In genomic region chr6:149319413-149319812, GRCh38 we compare ENCODE assay signal across 8 cellular contexts. TPM values are rescaled to one million over a fixed set of nuclear protein-coding genes. Genes with fewer than 3 reads are reported as not detected.
DNase-seq lines count a peak whose midpoint lies in the region; ATAC-seq and TF ChIP-seq lines count a peak whose summit lies in the region.

No MANE protein-coding gene starts in this region.

- intact Hi-C loops in left ventricle myocardium superior (cut with micrococcal nuclease), result no loop called here

- TF ChIP-seq CTCF in right atrium auricular region (IDR thresholded peaks at IDR 0.05), result no peak
- TF ChIP-seq CTCF in cardiac fibroblast (IDR thresholded peaks at IDR 0.05; ENCODE audit: low read depth, low read length), result no peak

- H3K36me3 ChIP-seq in right atrium auricular region (no peaks in the 10 kb centered on the region), mucosa of rectum (ENCODE audit: control insufficient read depth in 2 of 2, insufficient read depth in 2 of 2, low read length in 2 of 2) (no peaks in the 10 kb centered on the region)

- ATAC-seq in left ventricle myocardium superior (no peak), GM21367 (IDR thresholded peaks at IDR 0.05; ENCODE audit: unreplicated experiment) (no peak)

- DNase-seq in right atrium auricular region (ENCODE audit: low spot score) (no peak), left ventricle myocardium superior (no peak), cardiac fibroblast (ENCODE audit: low read depth in 2 of 2) (peak in 1 of 2 donors; percentile 34), epidermal melanocyte (ENCODE audit: insufficient read length, low spot score) (no peak), 8988T (no peak)
- DNase-seq in stimulated activated CD4-positive, alpha-beta T cell treated with anti-CD3 and anti-CD28 coated beads, Interleukin-2, amount 100 ng/mL, for 48 hours, result no peak

- H3K27me3 ChIP-seq in right atrium auricular region (no peaks in the 10 kb centered on the region), mucosa of rectum (ENCODE audit: control insufficient read depth in 2 of 2, insufficient read depth in 2 of 2, low read length in 2 of 2) (no peaks in the 10 kb centered on the region)

- peaks cover 0 to 39% of the 10 kb centered on the region in 2 donors for H3K4me1 ChIP-seq in right atrium auricular region
- H3K4me1 ChIP-seq in mucosa of rectum (ENCODE audit: control insufficient read depth in 2 of 2, insufficient read depth in 2 of 2, low read length in 2 of 2), result peaks cover 5 to 6% of the 10 kb centered on the region in 2 donors

- H3K27ac ChIP-seq in right atrium auricular region (peak overlapping the region; percentile 98 to 99), mucosa of rectum (ENCODE audit: low read depth in 2 of 2, low read length in 2 of 2) (peak overlapping the region; percentile 95 to 99)

- H3K9me3 ChIP-seq in right atrium auricular region, result no peaks in the 10 kb centered on the region
- no peaks in the 10 kb centered on the region for H3K9me3 ChIP-seq in mucosa of rectum (ENCODE audit: control insufficient read depth in 2 of 2, low read length in 2 of 2)

- H3K4me3 ChIP-seq in right atrium auricular region, result peak overlapping the region; percentile 97 to 98
- peak overlapping the region; percentile 84 to 96 for H3K4me3 ChIP-seq in cardiac fibroblast (replicated peaks in 1 of 2; ENCODE audit: low read depth in 2 of 2, low read length in 2 of 2)
- H3K4me3 ChIP-seq in mucosa of rectum (ENCODE audit: low read length in 2 of 2), result peak overlapping the region; percentile 75 to 86

- peak overlapping the region in 1 of 2 donors; percentile 92 for H3K9ac ChIP-seq in mucosa of rectum (ENCODE audit: low read depth in 1 of 2, low read length in 2 of 2)

RNA-seq across cellular contexts. Expression of gene TAB2, which starts 1.9 kb away (rescaled TPM):
- 10 to 100 TPM; 51.8 to 58.5 TPM for total RNA-seq in right atrium auricular region
- 57.6 TPM for total RNA-seq in left ventricle myocardium superior
